ENCODE assay signal across 24 cellular contexts in the genomic region with DNA sequence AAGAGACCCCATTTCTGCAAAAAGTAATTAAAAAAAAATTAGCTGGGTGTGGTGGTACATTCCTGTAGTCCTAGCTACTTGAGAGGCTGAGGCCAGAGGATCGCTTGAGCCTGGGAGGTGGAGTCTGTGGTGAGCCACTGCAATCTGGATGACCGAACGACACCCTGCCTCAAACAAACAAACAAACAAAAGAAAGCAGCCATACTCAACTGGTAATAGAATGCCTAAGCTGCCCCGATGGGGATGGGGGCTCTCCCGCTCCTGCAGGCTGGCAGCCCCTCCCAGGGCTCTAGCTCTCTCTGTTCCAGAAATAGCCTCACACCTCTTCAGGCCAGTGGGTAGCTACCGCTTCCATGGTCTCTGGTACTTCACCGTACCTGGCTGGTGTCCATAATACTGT.
DNase-seq lines count a peak whose midpoint lies in the region; ATAC-seq, FAIRE-seq and TF ChIP-seq lines count a peak whose summit lies in the region.
"Had no signal": no experiment of that assay in that cellular context is flagged by ENCODE, and none has a peak within 500 bp of the region (broad histone marks: within the 10 kb centered on the region; RNA-seq: fewer than 3 reads in every experiment).

No MANE protein-coding gene starts in this region.

- H3K27me3 ChIP-seq in H7 (ENCODE audit: control insufficient read depth, insufficient read depth, low read length) = no peaks in the 10 kb centered on the region
- no peaks in the 10 kb centered on the region for H3K27me3 ChIP-seq in dorsolateral prefrontal cortex
- H3K27me3 ChIP-seq: pancreas, thyroid gland had no signal

- ATAC-seq in left lobe of liver = no peak
- ATAC-seq in HG03442 (IDR thresholded peaks at IDR 0.05; ENCODE audit: unreplicated experiment) = no peak
- ATAC-seq: activated CD4-positive, alpha-beta T cell treated with anti-CD3 and anti-CD28 coated beads for 36 hours; activated naive CD4-positive, alpha-beta T cell treated with anti-CD3 and anti-CD28 coated beads, Interleukin-2, amount 50 U/mL, for 72 hours; effector memory CD8-positive, alpha-beta T cell; GM23338; natural killer cell treated with Interleukin-12 subunit alpha and Interleukin-12 subunit beta and Interleukin-15 and Interleukin-18, amount 100 ng/mL, for 72 hours; pancreas; sciatic nerve had no signal

- intact Hi-C loops in dorsolateral prefrontal cortex (cut with DNase I) = no loop called here

- H3K36me3 ChIP-seq in H7 (replicated peaks; ENCODE audit: control insufficient read depth, insufficient read depth, low read length) = no peaks in the 10 kb centered on the region

- FAIRE-seq in RCC 7860 (lab: Jason Lieb, UNC) = no peak
- FAIRE-seq: D721Med, pancreas, TTC549 had no signal

- H3K4me3 ChIP-seq in H7 (ENCODE audit: insufficient read depth, low read depth, low read length) (no peak overlapping the region), dorsolateral prefrontal cortex (no peak overlapping the region)
- H3K4me3 ChIP-seq: GM23338, pancreas, thyroid gland had no signal

- H3K27ac ChIP-seq in dorsolateral prefrontal cortex = peak overlapping the region in 58 of 59 donors; percentile 91 to 100 (median 98)
- H3K27ac ChIP-seq in substantia nigra (ENCODE audit: low read depth, low read length, poor library complexity, severe bottlenecking) = peak overlapping the region; percentile 100

- DNase-seq in H7 (peak; percentile 37), dorsolateral prefrontal cortex (peak in 1 of 10 donors; percentile 2), left lobe of liver (ENCODE audit: low spot score) (peak; percentile 35), substantia nigra (lab: John Stamatoyannopoulos, UW) (no peak), HCEC 1CT (no peak), NCI-H2107 (lab: John Stamatoyannopoulos, UW) (no peak), RCC 7860 (ENCODE audit: low spot score) (no peak)
- DNase-seq: activated CD4-positive, alpha-beta T cell treated with anti-CD3 and anti-CD28 coated beads for 36 hours; C1 segment of cervical spinal cord; effector memory CD8-positive, alpha-beta T cell; NCI-H1417; NCI-H2081 treated with DMSO at 0.1 percent for 48 hours; NCI-H446; OCI-M1; T-helper 1 cell; thyroid gland had no signal

- TF ChIP-seq CTCF in dorsolateral prefrontal cortex (IDR thresholded peaks at IDR 0.05 in 54 of 56, conservative IDR thresholded peaks at IDR 0.05 in 2 of 56; ENCODE audit: low read depth in 1 of 56, partially characterized antibody in 56 of 56) = no peak

Comparison
In these comparisons a context has a peak if more than half of its experiments do, and no peak if none do; other contexts are left out.
1. DNase-seq: peak in H7 (single experiment) and left lobe of liver (single experiment); none in substantia nigra (0 of 49), HCEC 1CT (single experiment), NCI-H2107 (single experiment) and RCC 7860 (single experiment).